Comparison of ENCODE assay signal across 12 cellular contexts in the genomic region with DNA sequence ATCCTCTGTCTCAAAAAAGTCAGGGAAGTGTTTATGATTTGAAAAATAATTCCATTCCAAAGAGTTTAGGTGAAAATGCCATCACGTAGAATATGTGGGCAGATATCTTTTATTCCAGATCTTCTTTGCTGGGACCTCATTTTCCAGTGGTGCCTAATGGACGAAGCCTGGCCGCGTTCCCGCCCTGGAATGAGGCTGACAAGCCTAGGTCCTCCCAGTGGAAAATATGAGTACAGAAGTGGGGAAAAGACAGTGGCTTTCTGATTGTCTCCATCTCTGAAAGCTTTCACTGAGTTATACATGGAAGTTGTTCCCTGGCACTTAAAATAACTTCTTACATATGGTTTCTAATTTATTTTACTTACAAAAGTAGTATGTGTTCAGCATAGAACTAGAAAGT.
DNase-seq lines count a peak whose midpoint lies in the region; ATAC-seq and TF ChIP-seq lines count a peak whose summit lies in the region.
"Had no signal": no experiment of that assay in that cellular context is flagged by ENCODE, and none has a peak within 500 bp of the region (broad histone marks: within the 10 kb centered on the region; RNA-seq: fewer than 3 reads in every experiment).

No MANE protein-coding gene starts in this region.

- DNase-seq in AG08396 (ENCODE audit: low spot score) = peak; percentile 66
- peak in 1 of 2 donors; percentile 80 for DNase-seq in ascending aorta (ENCODE audit: low spot score in 2 of 2)
- DNase-seq in heart right ventricle = peak; percentile 74 to 82
- peak; percentile 82 for DNase-seq in sciatic nerve (ENCODE audit: low spot score)
- no peak for DNase-seq in activated T-cell treated with anti-CD3 and anti-CD28 coated beads, Interleukin-2, amount 50 U/mL, for 24 hours
- DNase-seq in Calu3 = no peak
- DNase-seq in RPMI8226 = no peak
- DNase-seq: activated T-cell treated with anti-CD3 and anti-CD28 coated beads, Interleukin-2, amount 50 U/mL, for 72 hours had no signal

- no peaks in the 10 kb centered on the region for H3K9me3 Mint-ChIP-seq in activated T-cell treated with anti-CD3 and anti-CD28 coated beads, Interleukin-2, amount 50 U/mL, for 24 hours
- no peaks in the 10 kb centered on the region for H3K9me3 Mint-ChIP-seq in Calu3 (ENCODE audit: low read depth, unreplicated experiment)
- H3K9me3 Mint-ChIP-seq: activated T-cell treated with anti-CD3 and anti-CD28 coated beads, Interleukin-2, amount 50 U/mL, for 72 hours; dendritic cell treated with granulocyte-macrophage colony-stimulating factor and Interleukin-4, amounts not matched to agents 40 ng/mL and 50 ng/mL, for 4 days had no signal

- H3K4me1 Mint-ChIP-seq in activated T-cell treated with anti-CD3 and anti-CD28 coated beads, Interleukin-2, amount 50 U/mL, for 24 hours (ENCODE audit: low read depth) = no peaks in the 10 kb centered on the region
- H3K4me1 Mint-ChIP-seq in Calu3 (ENCODE audit: low read depth, unreplicated experiment) = peaks cover 13% of the 10 kb centered on the region

- H3K36me3 ChIP-seq in ascending aorta (no peaks in the 10 kb centered on the region), heart right ventricle (peaks cover 0 to 14% (median 0%) of the 10 kb centered on the region in 9 donors)
- H3K36me3 ChIP-seq: BLaER1 treated with 17β-estradiol and CSF1 and Interleukin-3, amounts not matched to agents 10 nM and 100 nM had no signal

- intact Hi-C loops in ascending aorta (cut with DNase I) = loop anchor here (1.0 kb wide), 2 partner anchors 13 to 14 kb away; no protein-coding TSS in a partner anchor
- intact Hi-C loops in heart right ventricle (cut with DNase I) = no loop called here
- intact Hi-C loops in sciatic nerve (cut with DNase I) = no loop called here
- intact Hi-C loops in Calu3 (cut with micrococcal nuclease; ENCODE audit: unreplicated experiment) = no loop called here

- peaks cover 0 to 34% of the 10 kb centered on the region in 2 donors for H3K4me1 ChIP-seq in ascending aorta
- peaks cover 30 to 85% (median 61%) of the 10 kb centered on the region in 9 donors for H3K4me1 ChIP-seq in heart right ventricle

- H3K36me3 Mint-ChIP-seq in activated T-cell treated with anti-CD3 and anti-CD28 coated beads, Interleukin-2, amount 50 U/mL, for 24 hours (ENCODE audit: low read depth) = no peaks in the 10 kb centered on the region
- peaks cover 6% of the 10 kb centered on the region for H3K36me3 Mint-ChIP-seq in Calu3 (ENCODE audit: insufficient read depth, unreplicated experiment)

- H3K27me3 ChIP-seq in ascending aorta = no peaks in the 10 kb centered on the region
- no peaks in the 10 kb centered on the region for H3K27me3 ChIP-seq in heart right ventricle
- H3K27me3 ChIP-seq: BLaER1 treated with 17β-estradiol and CSF1 and Interleukin-3, amounts not matched to agents 10 nM and 100 nM had no signal

- H3K4me3 ChIP-seq in ascending aorta (peak overlapping the region; percentile 44 to 53), heart right ventricle (peak overlapping the region in 8 of 10 donors; percentile 10 to 41 (median 22))
- H3K4me3 ChIP-seq: BLaER1 treated with 17β-estradiol and CSF1 and Interleukin-3, amounts not matched to agents 10 nM and 100 nM had no signal

- no peak overlapping the region for H3K4me3 Mint-ChIP-seq in activated T-cell treated with anti-CD3 and anti-CD28 coated beads, Interleukin-2, amount 50 U/mL, for 24 hours
- H3K4me3 Mint-ChIP-seq in Calu3 (ENCODE audit: low read depth, unreplicated experiment) = no peak overlapping the region
- H3K4me3 Mint-ChIP-seq: activated T-cell treated with anti-CD3 and anti-CD28 coated beads, Interleukin-2, amount 50 U/mL, for 72 hours; dendritic cell treated with granulocyte-macrophage colony-stimulating factor and Interleukin-4, amounts not matched to agents 40 ng/mL and 50 ng/mL, for 4 days had no signal

- CTCF ChIA-PET in Calu3 (lab: Charles Lee) = no interaction called here

- 20 to 29% methylated on average over 5 of the region's 5 CpGs for WGBS in heart right ventricle, 2 donors

- H3K27me3 Mint-ChIP-seq in activated T-cell treated with anti-CD3 and anti-CD28 coated beads, Interleukin-2, amount 50 U/mL, for 24 hours = peaks cover 21% of the 10 kb centered on the region
- H3K27me3 Mint-ChIP-seq in Calu3 (ENCODE audit: unreplicated experiment) = no peaks in the 10 kb centered on the region
- H3K27me3 Mint-ChIP-seq: progenitor cell of endocrine pancreas had no signal

- H3K9me3 ChIP-seq in ascending aorta (no peaks in the 10 kb centered on the region), heart right ventricle (no peaks in the 10 kb centered on the region)
- H3K9me3 ChIP-seq: BLaER1 treated with 17β-estradiol and CSF1 and Interleukin-3, amounts not matched to agents 10 nM and 100 nM had no signal

- H3K27ac Mint-ChIP-seq in activated T-cell treated with anti-CD3 and anti-CD28 coated beads, Interleukin-2, amount 50 U/mL, for 24 hours = no peak overlapping the region
- no peak overlapping the region for H3K27ac Mint-ChIP-seq in Calu3 (ENCODE audit: unreplicated experiment)
- H3K27ac Mint-ChIP-seq: activated T-cell treated with anti-CD3 and anti-CD28 coated beads, Interleukin-2, amount 50 U/mL, for 72 hours; dendritic cell treated with granulocyte-macrophage colony-stimulating factor and Interleukin-4, amounts not matched to agents 40 ng/mL and 50 ng/mL, for 4 days; progenitor cell of endocrine pancreas had no signal

- ATAC-seq in heart right ventricle (peak; percentile 23 to 82 (median 68)), sciatic nerve (peak; percentile 84), GM19328 (IDR thresholded peaks at IDR 0.05; ENCODE audit: unreplicated experiment) (no peak)
- ATAC-seq: activated T-cell treated with anti-CD3 and anti-CD28 coated beads, Interleukin-2, amount 50 U/mL, for 72 hours had no signal

- no TSS peak for BruUV-seq in Calu3 (replicated peaks; lab: Mats Ljungman, UMichigan)

- H3K27ac ChIP-seq in ascending aorta (peak overlapping the region; percentile 82 to 88), heart right ventricle (peak overlapping the region; percentile 38 to 94 (median 84))
- H3K27ac ChIP-seq: BLaER1 treated with 17β-estradiol and CSF1 and Interleukin-3, amounts not matched to agents 10 nM and 100 nM had no signal

- TF ChIP-seq CTCF in ascending aorta (IDR thresholded peaks at IDR 0.05) (no peak), heart right ventricle (IDR thresholded peaks at IDR 0.05) (peak in 3 of 9 donors; percentile 8 to 26 (median 25)), Calu3 (IDR thresholded peaks at IDR 0.05; ENCODE audit: unreplicated experiment) (no peak)

Comparison
In these comparisons a context has a peak if more than half of its experiments do, and no peak if none do; other contexts are left out.
1. DNase-seq: peak in AG08396 (single experiment), heart right ventricle (2 of 2) and sciatic nerve (single experiment); none in activated T-cell treated with anti-CD3 and anti-CD28 coated beads, Interleukin-2, amount 50 U/mL, for 24 hours (single experiment), Calu3 (single experiment) and RPMI8226 (single experiment).